10 cellular contexts compared by ENCODE assay signal in the genomic region with DNA sequence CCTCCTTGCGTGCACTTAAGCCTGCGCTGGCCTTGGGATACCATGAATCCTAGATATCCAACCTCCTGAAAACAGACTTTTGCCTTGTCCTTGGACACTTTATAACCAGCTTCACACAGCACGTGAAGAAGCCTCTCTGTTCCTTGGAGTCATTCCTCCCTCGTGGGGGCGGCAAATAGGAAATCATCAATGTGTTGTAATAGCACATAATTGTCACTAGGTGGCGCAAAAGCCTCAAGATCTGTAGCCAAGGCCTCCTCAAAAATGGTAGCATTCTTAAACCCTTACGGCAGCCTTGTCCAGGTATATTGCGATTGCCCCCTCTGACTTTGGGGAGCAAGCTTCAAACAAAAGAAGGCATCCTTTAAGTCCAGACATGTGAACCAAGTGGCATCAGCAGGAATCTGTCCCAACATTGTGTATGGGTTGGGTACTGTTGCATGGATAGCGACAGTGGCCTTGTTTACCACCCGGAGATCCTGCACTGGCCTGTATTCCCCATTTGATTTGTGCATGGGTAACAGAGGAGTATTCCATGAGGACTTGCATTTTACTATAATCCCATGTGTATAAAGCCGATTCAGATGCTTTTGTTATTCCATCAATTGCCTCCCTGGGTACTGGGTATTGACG. TPM values are rescaled to one million over a fixed set of nuclear protein-coding genes. Genes with fewer than 3 reads are reported as not detected.
"Had no signal": no experiment of that assay in that cellular context is flagged by ENCODE, and none has a peak within 500 bp of the region (broad histone marks: within the 10 kb centered on the region; RNA-seq: fewer than 3 reads in every experiment).

No MANE protein-coding gene starts in this region.

RNA-seq across cellular contexts. Expression of gene RHOXF2B, which starts 8.2 kb away (rescaled TPM):
- total RNA-seq: activated CD4-positive, alpha-beta memory T cell treated with anti-CD3 and anti-CD28 coated beads, Interleukin-2, amount 10 ng/mL, durations not matched to agents 7 days and 5 days; activated naive CD4-positive, alpha-beta T cell treated with anti-CD3 and anti-CD28 coated beads for 36 hours; endodermal cell; epithelial cell of proximal tubule; fibroblast of lung; kidney epithelial cell; lower leg skin; mucosa of gallbladder; naive thymus-derived CD8-positive, alpha-beta T cell; sigmoid colon had no signal
- polyA plus RNA-seq: naive thymus-derived CD8-positive, alpha-beta T cell; sigmoid colon had no signal

RNA-seq across cellular contexts. Expression of gene RHOXF1, which starts 30.0 kb away (rescaled TPM):
- total RNA-seq: activated CD4-positive, alpha-beta memory T cell treated with anti-CD3 and anti-CD28 coated beads, Interleukin-2, amount 10 ng/mL, durations not matched to agents 7 days and 5 days; activated naive CD4-positive, alpha-beta T cell treated with anti-CD3 and anti-CD28 coated beads for 36 hours; epithelial cell of proximal tubule; fibroblast of lung; kidney epithelial cell had no signal
- polyA plus RNA-seq: fibroblast of lung, sigmoid colon had no signal
